Comparison of ENCODE assay signal across 1 cellular context in genomic region chr14:74710477-74710876, GRCh38.
TF ChIP-seq lines count a peak whose summit lies in the region.

No MANE protein-coding gene starts in this region.

TF ChIP-seq in WTC11, 78 proteins besides CTCF, POLR2A, EP300 and RAD21:
- no peak for TF ChIP-seq SP1 (CRISPR knock-in tag; conservative IDR thresholded peaks at IDR 0.05)
- TF ChIP-seq CREM (CRISPR knock-in tag; IDR thresholded peaks at IDR 0.05) = no peak
- TF ChIP-seq GABPB1 (CRISPR knock-in tag; IDR thresholded peaks at IDR 0.05) = no peak
- TF ChIP-seq NR1H2 (CRISPR knock-in tag; IDR thresholded peaks at IDR 0.05) = no peak
- TF ChIP-seq, protein P1, sequence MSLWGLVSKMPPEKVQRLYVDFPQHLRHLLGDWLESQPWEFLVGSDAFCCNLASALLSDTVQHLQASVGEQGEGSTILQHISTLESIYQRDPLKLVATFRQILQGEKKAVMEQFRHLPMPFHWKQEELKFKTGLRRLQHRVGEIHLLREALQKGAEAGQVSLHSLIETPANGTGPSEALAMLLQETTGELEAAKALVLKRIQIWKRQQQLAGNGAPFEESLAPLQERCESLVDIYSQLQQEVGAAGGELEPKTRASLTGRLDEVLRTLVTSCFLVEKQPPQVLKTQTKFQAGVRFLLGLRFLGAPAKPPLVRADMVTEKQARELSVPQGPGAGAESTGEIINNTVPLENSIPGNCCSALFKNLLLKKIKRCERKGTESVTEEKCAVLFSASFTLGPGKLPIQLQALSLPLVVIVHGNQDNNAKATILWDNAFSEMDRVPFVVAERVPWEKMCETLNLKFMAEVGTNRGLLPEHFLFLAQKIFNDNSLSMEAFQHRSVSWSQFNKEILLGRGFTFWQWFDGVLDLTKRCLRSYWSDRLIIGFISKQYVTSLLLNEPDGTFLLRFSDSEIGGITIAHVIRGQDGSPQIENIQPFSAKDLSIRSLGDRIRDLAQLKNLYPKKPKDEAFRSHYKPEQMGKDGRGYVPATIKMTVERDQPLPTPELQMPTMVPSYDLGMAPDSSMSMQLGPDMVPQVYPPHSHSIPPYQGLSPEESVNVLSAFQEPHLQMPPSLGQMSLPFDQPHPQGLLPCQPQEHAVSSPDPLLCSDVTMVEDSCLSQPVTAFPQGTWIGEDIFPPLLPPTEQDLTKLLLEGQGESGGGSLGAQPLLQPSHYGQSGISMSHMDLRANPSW (CRISPR knock-in tag; conservative IDR thresholded peaks at IDR 0.05; ENCODE audit: low read depth) = no peak
- TF ChIP-seq, protein P2, sequence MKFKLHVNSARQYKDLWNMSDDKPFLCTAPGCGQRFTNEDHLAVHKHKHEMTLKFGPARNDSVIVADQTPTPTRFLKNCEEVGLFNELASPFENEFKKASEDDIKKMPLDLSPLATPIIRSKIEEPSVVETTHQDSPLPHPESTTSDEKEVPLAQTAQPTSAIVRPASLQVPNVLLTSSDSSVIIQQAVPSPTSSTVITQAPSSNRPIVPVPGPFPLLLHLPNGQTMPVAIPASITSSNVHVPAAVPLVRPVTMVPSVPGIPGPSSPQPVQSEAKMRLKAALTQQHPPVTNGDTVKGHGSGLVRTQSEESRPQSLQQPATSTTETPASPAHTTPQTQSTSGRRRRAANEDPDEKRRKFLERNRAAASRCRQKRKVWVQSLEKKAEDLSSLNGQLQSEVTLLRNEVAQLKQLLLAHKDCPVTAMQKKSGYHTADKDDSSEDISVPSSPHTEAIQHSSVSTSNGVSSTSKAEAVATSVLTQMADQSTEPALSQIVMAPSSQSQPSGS (CRISPR knock-in tag; IDR thresholded peaks at IDR 0.05; ENCODE audit: borderline replicate concordance, low read depth) = no peak
- TF ChIP-seq CBFB (CRISPR knock-in tag; IDR thresholded peaks at IDR 0.05; ENCODE audit: low read depth) = no peak
- TF ChIP-seq, protein P3, sequence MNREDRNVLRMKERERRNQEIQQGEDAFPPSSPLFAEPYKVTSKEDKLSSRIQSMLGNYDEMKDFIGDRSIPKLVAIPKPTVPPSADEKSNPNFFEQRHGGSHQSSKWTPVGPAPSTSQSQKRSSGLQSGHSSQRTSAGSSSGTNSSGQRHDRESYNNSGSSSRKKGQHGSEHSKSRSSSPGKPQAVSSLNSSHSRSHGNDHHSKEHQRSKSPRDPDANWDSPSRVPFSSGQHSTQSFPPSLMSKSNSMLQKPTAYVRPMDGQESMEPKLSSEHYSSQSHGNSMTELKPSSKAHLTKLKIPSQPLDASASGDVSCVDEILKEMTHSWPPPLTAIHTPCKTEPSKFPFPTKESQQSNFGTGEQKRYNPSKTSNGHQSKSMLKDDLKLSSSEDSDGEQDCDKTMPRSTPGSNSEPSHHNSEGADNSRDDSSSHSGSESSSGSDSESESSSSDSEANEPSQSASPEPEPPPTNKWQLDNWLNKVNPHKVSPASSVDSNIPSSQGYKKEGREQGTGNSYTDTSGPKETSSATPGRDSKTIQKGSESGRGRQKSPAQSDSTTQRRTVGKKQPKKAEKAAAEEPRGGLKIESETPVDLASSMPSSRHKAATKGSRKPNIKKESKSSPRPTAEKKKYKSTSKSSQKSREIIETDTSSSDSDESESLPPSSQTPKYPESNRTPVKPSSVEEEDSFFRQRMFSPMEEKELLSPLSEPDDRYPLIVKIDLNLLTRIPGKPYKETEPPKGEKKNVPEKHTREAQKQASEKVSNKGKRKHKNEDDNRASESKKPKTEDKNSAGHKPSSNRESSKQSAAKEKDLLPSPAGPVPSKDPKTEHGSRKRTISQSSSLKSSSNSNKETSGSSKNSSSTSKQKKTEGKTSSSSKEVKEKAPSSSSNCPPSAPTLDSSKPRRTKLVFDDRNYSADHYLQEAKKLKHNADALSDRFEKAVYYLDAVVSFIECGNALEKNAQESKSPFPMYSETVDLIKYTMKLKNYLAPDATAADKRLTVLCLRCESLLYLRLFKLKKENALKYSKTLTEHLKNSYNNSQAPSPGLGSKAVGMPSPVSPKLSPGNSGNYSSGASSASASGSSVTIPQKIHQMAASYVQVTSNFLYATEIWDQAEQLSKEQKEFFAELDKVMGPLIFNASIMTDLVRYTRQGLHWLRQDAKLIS (CRISPR knock-in tag; IDR thresholded peaks at IDR 0.05; ENCODE audit: borderline replicate concordance) = no peak
- no peak for TF ChIP-seq NFYB (CRISPR knock-in tag; conservative IDR thresholded peaks at IDR 0.05; ENCODE audit: low read depth)
- TF ChIP-seq, protein P4, sequence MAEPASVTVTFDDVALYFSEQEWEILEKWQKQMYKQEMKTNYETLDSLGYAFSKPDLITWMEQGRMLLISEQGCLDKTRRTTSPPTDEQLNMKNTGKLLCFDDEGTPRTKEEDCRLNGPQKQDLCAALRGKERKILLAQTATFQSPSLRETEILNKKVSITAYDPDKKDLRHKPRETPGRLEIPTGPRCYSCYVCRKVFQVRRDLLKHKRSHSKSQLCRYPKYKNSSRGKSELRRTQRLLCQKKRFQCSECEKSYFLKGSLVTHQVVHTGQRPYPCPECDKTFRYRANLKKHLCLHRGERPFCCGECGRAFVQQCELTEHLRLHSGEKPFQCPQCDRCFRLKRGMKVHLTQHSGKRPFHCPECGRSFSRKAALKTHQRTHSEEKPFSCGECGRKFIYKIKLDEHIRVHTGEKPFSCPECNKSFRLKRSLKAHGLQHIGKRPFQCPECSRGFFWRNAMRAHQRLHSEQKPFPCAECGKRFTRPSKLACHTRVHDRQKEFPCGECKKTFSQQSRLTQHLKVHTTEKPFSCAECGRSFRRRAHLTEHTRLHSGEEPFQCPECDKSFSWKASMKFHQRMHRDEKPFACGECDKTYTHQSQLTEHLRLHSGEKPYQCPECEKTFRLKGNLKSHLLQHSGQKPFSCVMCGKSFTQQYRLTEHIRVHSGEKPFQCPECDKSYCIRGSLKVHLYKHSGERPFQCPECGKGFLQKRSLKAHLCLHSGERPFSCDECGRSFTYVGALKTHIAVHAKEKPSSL (CRISPR knock-in tag; conservative IDR thresholded peaks at IDR 0.05) = no peak
- TF ChIP-seq OVOL2 (CRISPR knock-in tag; IDR thresholded peaks at IDR 0.05; ENCODE audit: borderline replicate concordance) = no peak
- no peak for TF ChIP-seq USF1 (CRISPR knock-in tag; IDR thresholded peaks at IDR 0.05)
- no peak for TF ChIP-seq JUN (CRISPR knock-in tag; IDR thresholded peaks at IDR 0.05)
TF ChIP-seq in WTC11: peak in this region for 0.
